Comparison of ENCODE assay signal across 19 cellular contexts in the genomic region with DNA sequence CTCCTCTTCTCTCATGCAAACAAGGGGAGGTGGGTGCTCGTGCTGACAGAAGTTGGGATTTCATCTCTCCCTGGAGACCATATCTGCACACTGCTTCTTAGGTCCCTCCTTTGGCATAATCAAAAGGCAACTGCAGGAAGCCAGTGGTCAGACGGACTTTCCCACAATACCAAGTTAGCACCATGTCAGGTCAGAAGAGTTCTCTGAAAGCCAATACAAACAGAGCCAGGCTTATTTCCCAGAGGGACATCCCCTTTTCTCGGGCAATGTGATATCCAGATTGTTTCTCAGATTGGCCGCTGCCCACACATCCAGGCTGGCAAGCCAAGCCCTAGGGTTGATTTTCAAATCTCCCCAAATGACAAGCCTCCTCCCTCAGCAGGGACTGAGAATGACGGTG.
DNase-seq lines count a peak whose midpoint lies in the region; FAIRE-seq and TF ChIP-seq lines count a peak whose summit lies in the region.
"Had no signal": no experiment of that assay in that cellular context is flagged by ENCODE, and none has a peak within 500 bp of the region (broad histone marks: within the 10 kb centered on the region; RNA-seq: fewer than 3 reads in every experiment).

No MANE protein-coding gene starts in this region.

- no peak for TF ChIP-seq POLR2A in GM12891 (IDR thresholded peaks at IDR 0.05; ENCODE audit: low read depth, low read length)

- DNase-seq in Daoy (ENCODE audit: low read depth) (peak; percentile 31), UCSD-AML1 (lab: John Stamatoyannopoulos, UW; ENCODE audit: unreplicated experiment) (peak; percentile 6), myocyte (ENCODE audit: low read depth) (peak; percentile 41), GM12891 (ENCODE audit: insufficient read length, low spot score) (no peak), AG20443 (ENCODE audit: low spot score) (no peak), NCI-H2196 treated with DMSO at 0.1 percent for 48 hours (lab: John Stamatoyannopoulos, UW; ENCODE audit: unreplicated experiment) (no peak)
- DNase-seq: ACHN; AML-193; Calu3; CD8-positive, alpha-beta T cell; DMS79 treated with DMSO at 0.1 percent for 48 hours; EL; GOT3; H9; KBM-7 had no signal

- no peak for FAIRE-seq in GM12891 (lab: Jason Lieb, UNC)
- FAIRE-seq: A204.1, GM12878, GM18507, HTR-8/SVneo had no signal

TF ChIP-seq in GM12891, 5 proteins besides CTCF, POLR2A, EP300 and RAD21:
- TF ChIP-seq PAX5 (IDR thresholded peaks at IDR 0.05; ENCODE audit: insufficient read depth, low read length, severe bottlenecking) (no peak), SPI1 (IDR thresholded peaks at IDR 0.05; ENCODE audit: low read depth, low read length) (no peak), TAF1 (IDR thresholded peaks at IDR 0.05; ENCODE audit: low read depth, low read length) (no peak)

Comparison
In these comparisons a context has a peak if more than half of its experiments do, and no peak if none do; other contexts are left out.
1. DNase-seq: peak in Daoy (single experiment), UCSD-AML1 (single experiment) and myocyte (single experiment); none in GM12891 (single experiment), AG20443 (single experiment) and NCI-H2196 treated with DMSO at 0.1 percent for 48 hours (single experiment).